In genomic region chr10:48206470-48207250, GRCh38 we compare ENCODE assay signal across 18 cellular contexts.
"Had no signal": no experiment of that assay in that cellular context is flagged by ENCODE, and none has a peak within 500 bp of the region (broad histone marks: within the 10 kb centered on the region; RNA-seq: fewer than 3 reads in every experiment).

No MANE protein-coding gene starts in this region.

- H3K4me1 Mint-ChIP-seq: activated naive CD4-positive, alpha-beta T cell treated with anti-CD3 and anti-CD28 coated beads, Interleukin-2, amount 10 ng/mL, durations not matched to agents 7 days and 5 days; memory B cell had no signal

- H3K27me3 ChIP-seq: cardiac muscle cell, testis had no signal

- H3K9me3 Mint-ChIP-seq: activated naive CD4-positive, alpha-beta T cell treated with anti-CD3 and anti-CD28 coated beads, Interleukin-2, amount 10 ng/mL, durations not matched to agents 7 days and 5 days; activated T-cell treated with anti-CD3 and anti-CD28 coated beads, Interleukin-2, amount 50 U/mL, for 72 hours; memory B cell; nephron progenitor cell; type B pancreatic cell; WTC11 had no signal

- H3K27ac ChIP-seq: cardiac muscle cell, epithelial cell of prostate, heart right ventricle, parathyroid adenoma, testis had no signal

- H3K36me3 ChIP-seq: cardiac muscle cell, heart right ventricle had no signal

- H3K4me1 ChIP-seq: heart right ventricle, parathyroid adenoma, testis had no signal

- H3K9me3 ChIP-seq: heart right ventricle, testis had no signal

- H3K4me3 ChIP-seq: cardiac muscle cell, heart right ventricle, testis had no signal

- DNase-seq: activated CD4-positive, alpha-beta T cell treated with anti-CD3 and anti-CD28 coated beads for 36 hours; activated CD4-positive, alpha-beta T cell treated with anti-CD3 and anti-CD28 coated beads, Interleukin-2, amount 50 U/mL, for 4 hours; activated effector memory CD4-positive, alpha-beta T cell treated with Interleukin-2 at 50 U/mL for 16 hours; activated naive CD4-positive, alpha-beta T cell treated with anti-CD3 and anti-CD28 coated beads, Interleukin-2, amount 10 ng/mL, durations not matched to agents 7 days and 5 days; activated T-cell treated with anti-CD3 and anti-CD28 coated beads, Interleukin-2, amount 50 U/mL, for 72 hours; cortex of kidney; heart right ventricle; nephron progenitor cell; stimulated activated CD4-positive, alpha-beta T cell treated with anti-CD3 and anti-CD28 coated beads, Interleukin-2, amount 100 ng/mL, for 48 hours; stimulated activated naive CD4-positive, alpha-beta T cell; T-helper 9 cell; testis had no signal

- H3K36me3 Mint-ChIP-seq: activated naive CD4-positive, alpha-beta T cell treated with anti-CD3 and anti-CD28 coated beads, Interleukin-2, amount 10 ng/mL, durations not matched to agents 7 days and 5 days; memory B cell; type B pancreatic cell; WTC11 had no signal

- H3K79me2 ChIP-seq: parathyroid adenoma had no signal

- H3K4me3 Mint-ChIP-seq: activated CD4-positive, alpha-beta T cell treated with anti-CD3 and anti-CD28 coated beads for 36 hours; activated naive CD4-positive, alpha-beta T cell treated with anti-CD3 and anti-CD28 coated beads, Interleukin-2, amount 10 ng/mL, durations not matched to agents 7 days and 5 days; activated T-cell treated with anti-CD3 and anti-CD28 coated beads, Interleukin-2, amount 50 U/mL, for 72 hours; memory B cell; nephron progenitor cell; type B pancreatic cell; WTC11 had no signal

- H2AFZ ChIP-seq: parathyroid adenoma had no signal

- ATAC-seq: activated CD4-positive, alpha-beta T cell treated with anti-CD3 and anti-CD28 coated beads for 36 hours; activated T-cell treated with anti-CD3 and anti-CD28 coated beads, Interleukin-2, amount 50 U/mL, for 72 hours; heart right ventricle; WTC11 had no signal

- H3K27ac Mint-ChIP-seq: activated CD4-positive, alpha-beta T cell treated with anti-CD3 and anti-CD28 coated beads for 36 hours; activated naive CD4-positive, alpha-beta T cell treated with anti-CD3 and anti-CD28 coated beads, Interleukin-2, amount 10 ng/mL, durations not matched to agents 7 days and 5 days; activated T-cell treated with anti-CD3 and anti-CD28 coated beads, Interleukin-2, amount 50 U/mL, for 72 hours; memory B cell; nephron progenitor cell; type B pancreatic cell; WTC11 had no signal

- H3K27me3 Mint-ChIP-seq: activated CD4-positive, alpha-beta T cell treated with anti-CD3 and anti-CD28 coated beads for 36 hours; type B pancreatic cell had no signal
